ENCODE assay signal across 8 cellular contexts in the genomic region with DNA sequence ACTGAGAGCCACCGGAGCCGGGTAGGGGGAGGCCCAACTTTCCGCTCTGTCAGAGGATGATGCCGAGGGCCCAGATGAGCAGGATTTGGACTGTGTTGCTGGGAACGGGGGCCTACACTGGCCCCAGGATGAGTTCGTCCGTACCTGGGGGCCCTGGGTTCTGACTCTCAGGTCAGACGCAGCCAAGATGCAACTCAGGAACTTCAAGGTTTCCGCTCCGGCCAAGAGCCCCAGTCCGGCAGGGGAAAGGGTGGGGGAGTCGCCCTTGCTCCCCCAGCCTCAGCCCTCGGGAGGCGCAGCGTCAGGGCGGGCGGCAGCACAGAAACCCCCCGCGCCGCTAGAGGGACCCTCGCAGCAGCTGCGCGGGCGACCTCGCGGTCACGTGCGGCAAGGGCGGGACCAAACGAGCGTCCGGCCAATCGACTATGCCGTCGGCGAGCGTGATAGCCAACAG. TPM values are rescaled to one million over a fixed set of nuclear protein-coding genes. Genes with fewer than 3 reads are reported as not detected.
DNase-seq lines count a peak whose midpoint lies in the region; ATAC-seq and TF ChIP-seq lines count a peak whose summit lies in the region.

No MANE protein-coding gene starts in this region.

- H3K4me1 ChIP-seq in endodermal cell (ENCODE audit: control insufficient read depth, insufficient read depth, low read length) = no peaks in the 10 kb centered on the region
- no peaks in the 10 kb centered on the region for H3K4me1 ChIP-seq in mesodermal cell (ENCODE audit: control insufficient read depth, insufficient read depth, low read length, poor library complexity, severe bottlenecking)

- H3K36me3 Mint-ChIP-seq in endodermal cell (ENCODE audit: low read depth) = peaks cover 17% of the 10 kb centered on the region

- ATAC-seq in GM19023 (IDR thresholded peaks at IDR 0.05; ENCODE audit: unreplicated experiment) (peak; percentile 76), HG03175 (IDR thresholded peaks at IDR 0.05; ENCODE audit: unreplicated experiment) (peak; percentile 82)

- H3K27ac Mint-ChIP-seq in endodermal cell = peak overlapping the region; percentile 98

- no peaks in the 10 kb centered on the region for H3K9me3 ChIP-seq in endodermal cell (ENCODE audit: control insufficient read depth, low read length)
- no peaks in the 10 kb centered on the region for H3K9me3 ChIP-seq in mesodermal cell (ENCODE audit: control insufficient read depth, low read length)

- H3K9me3 Mint-ChIP-seq in endodermal cell = no peaks in the 10 kb centered on the region

- H3K4me3 Mint-ChIP-seq in endodermal cell = peak overlapping the region; percentile 70

- DNase-seq in AML-193 (lab: John Stamatoyannopoulos, UW) = peak; percentile 66 to 79
- peak; percentile 91 for DNase-seq in NCI-H446 treated with DMSO at 0.1 percent for 48 hours (lab: John Stamatoyannopoulos, UW)
- peak; percentile 74 to 78 for DNase-seq in activated CD8-positive, alpha-beta memory T cell treated with anti-CD3 and anti-CD28 coated beads for 4 hours (ENCODE audit: low read depth in 2 of 2)
- peak; percentile 97 for DNase-seq in endodermal cell
- peak; percentile 83 to 84 for DNase-seq in stimulated activated CD8-positive, alpha-beta memory T cell treated with anti-CD3 and anti-CD28 coated beads, Interleukin-2, amount 100 ng/mL, for 48 hours (ENCODE audit: low read depth in 2 of 2)

- H3K27me3 ChIP-seq in endodermal cell (ENCODE audit: control insufficient read depth, insufficient read depth, low read length, poor library complexity, severe bottlenecking) = no peaks in the 10 kb centered on the region

- peak; percentile 71 for TF ChIP-seq CTCF in endodermal cell (conservative IDR thresholded peaks at IDR 0.05)

- H3K4me1 Mint-ChIP-seq in endodermal cell = peaks cover 6% of the 10 kb centered on the region

- H3K4me3 ChIP-seq in endodermal cell (ENCODE audit: low read length) (peak overlapping the region; percentile 89), mesodermal cell (ENCODE audit: extremely low read depth, insufficient read depth, low read length, poor library complexity, severe bottlenecking) (peak overlapping the region; percentile 71)

- H3K36me3 ChIP-seq in endodermal cell (ENCODE audit: control insufficient read depth, insufficient read depth, low read length) (peaks cover 12% of the 10 kb centered on the region), mesodermal cell (ENCODE audit: control insufficient read depth, insufficient read depth, low read length) (peaks cover 21% of the 10 kb centered on the region)

- 0 to 1% methylated on average over 24 to 37 of the region's 37 CpGs for WGBS in endodermal cell (ENCODE audit: insufficient coverage in 1 of 2, insufficient read length in 1 of 2), 2 experiments
- WGBS in mesodermal cell (ENCODE audit: insufficient coverage in 2 of 2), 2 experiments = 0 to 1% methylated on average over 35 to 37 of the region's 37 CpGs

- H3K27ac ChIP-seq in endodermal cell (ENCODE audit: low read depth, low read length) (peak overlapping the region; percentile 97), mesodermal cell (ENCODE audit: low read depth, low read length, severe bottlenecking) (peak overlapping the region; percentile 98)

- peak overlapping the region; percentile 72 for H3K9ac ChIP-seq in endodermal cell (ENCODE audit: extremely low read depth, low read length, poor library complexity, severe bottlenecking)

- H3K27me3 Mint-ChIP-seq in endodermal cell (ENCODE audit: insufficient read depth) = no peaks in the 10 kb centered on the region

RNA-seq across cellular contexts. Expression of gene ARL2, which starts 0.2 kb away (rescaled TPM):
- 100 to 1,000 TPM; 127 to 199 TPM for total RNA-seq in endodermal cell
- polyA plus RNA-seq in endodermal cell (2013, experiment 1 of 2) = 160 TPM
- 144 TPM for polyA plus RNA-seq in endodermal cell (2013, experiment 2 of 2)
- 124 TPM for polyA plus RNA-seq in mesodermal cell (2013, experiment 1 of 2)
- 108 TPM for polyA plus RNA-seq in mesodermal cell (2013, experiment 2 of 2)

RNA-seq across cellular contexts. Expression of gene SNX15, which starts 13.5 kb away (rescaled TPM):
- 10 to 100 TPM; 14.2 to 16.4 TPM for total RNA-seq in endodermal cell
- polyA plus RNA-seq in endodermal cell (2013, experiment 1 of 2) = 20.9 TPM
- polyA plus RNA-seq in endodermal cell (2013, experiment 2 of 2) = 19.8 TPM
- polyA plus RNA-seq in mesodermal cell (2013, experiment 1 of 2) = 20.2 TPM
- polyA plus RNA-seq in mesodermal cell (2013, experiment 2 of 2) = 19.7 TPM

RNA-seq across cellular contexts. Expression of gene BATF2, which starts 16.9 kb away (rescaled TPM):
- total RNA-seq in endodermal cell = under 1 TPM in 1 of 2 donors, not detected in 1; 0.27 TPM
- polyA plus RNA-seq in endodermal cell (2013, experiment 1 of 2) = 0.25 TPM
- 0.17 TPM for polyA plus RNA-seq in endodermal cell (2013, experiment 2 of 2)
- polyA plus RNA-seq in mesodermal cell (2013, experiment 1 of 2) = 0.63 TPM
- polyA plus RNA-seq in mesodermal cell (2013, experiment 2 of 2) = 0.35 TPM

RNA-seq across cellular contexts. Expression of gene SAC3D1, which starts 27.3 kb away (rescaled TPM):
- 10 to 100 TPM; 11.4 to 12.0 TPM for total RNA-seq in endodermal cell
- polyA plus RNA-seq in endodermal cell (2013, experiment 1 of 2) = 20.5 TPM
- 19.5 TPM for polyA plus RNA-seq in endodermal cell (2013, experiment 2 of 2)
- polyA plus RNA-seq in mesodermal cell (2013, experiment 1 of 2) = 14.5 TPM
- polyA plus RNA-seq in mesodermal cell (2013, experiment 2 of 2) = 13.4 TPM

RNA-seq across cellular contexts. Expression of gene MAJIN, which starts 41.8 kb away (rescaled TPM):
- total RNA-seq in endodermal cell = not detected
- not detected for polyA plus RNA-seq in endodermal cell (2013, experiment 1 of 2)
- not detected for polyA plus RNA-seq in endodermal cell (2013, experiment 2 of 2)
- polyA plus RNA-seq in mesodermal cell (2013, experiment 1 of 2) = not detected
- not detected for polyA plus RNA-seq in mesodermal cell (2013, experiment 2 of 2)

Comparison
In these comparisons a context has a peak if more than half of its experiments do, and no peak if none do; other contexts are left out.
1. Peak in every context shown above with its lines: DNase-seq, ATAC-seq, H3K4me3 ChIP-seq and H3K27ac ChIP-seq.